9 cellular contexts compared by ENCODE assay signal in genomic region chr1:85027242-85027983, GRCh38. TPM values are rescaled to one million over a fixed set of nuclear protein-coding genes. Genes with fewer than 3 reads are reported as not detected.
DNase-seq lines count a peak whose midpoint lies in the region; ATAC-seq and TF ChIP-seq lines count a peak whose summit lies in the region.
"Had no signal": no experiment of that assay in that cellular context is flagged by ENCODE, and none has a peak within 500 bp of the region (broad histone marks: within the 10 kb centered on the region; RNA-seq: fewer than 3 reads in every experiment).

No MANE protein-coding gene starts in this region.

- no peak overlapping the region for H3K4me3 Mint-ChIP-seq in activated naive CD4-positive, alpha-beta T cell treated with anti-CD3 and anti-CD28 coated beads for 36 hours

- no peaks in the 10 kb centered on the region for H3F3A ChIP-seq in PC-3 (ENCODE audit: low read length, unreplicated experiment)

- H3K27ac ChIP-seq in PC-3 (ENCODE audit: low read length) = no peak overlapping the region
- no peak overlapping the region for H3K27ac ChIP-seq in RWPE1

- BruUV-seq in PC-3 (replicated peaks; lab: Mats Ljungman, UMichigan) = no TSS peak

- POLR2A ChIA-PET in PC-3 (lab: Charles Lee; ENCODE audit: unreplicated experiment) (no interaction called here), RWPE1 (lab: Yijun Ruan, JAX; ENCODE audit: low non-redundant PET) (no interaction called here)

- peaks cover 7% of the 10 kb centered on the region for H3K4me1 Mint-ChIP-seq in activated naive CD4-positive, alpha-beta T cell treated with anti-CD3 and anti-CD28 coated beads for 36 hours (ENCODE audit: low read depth)

- no peak overlapping the region for H3K4me3 ChIP-seq in PC-3 (ENCODE audit: low read length)
- H3K4me3 ChIP-seq in fibroblast of the aortic adventitia (ENCODE audit: low read depth, low read length) = no peak overlapping the region

- H3K9me3 Mint-ChIP-seq in activated naive CD4-positive, alpha-beta T cell treated with anti-CD3 and anti-CD28 coated beads for 36 hours = no peaks in the 10 kb centered on the region

- H3K27me3 Mint-ChIP-seq in activated naive CD4-positive, alpha-beta T cell treated with anti-CD3 and anti-CD28 coated beads for 36 hours (ENCODE audit: low read depth) = no peaks in the 10 kb centered on the region

- H4K20me1 ChIP-seq in PC-3 (ENCODE audit: low read length) = no peaks in the 10 kb centered on the region

- peak; percentile 25 for DNase-seq in activated naive CD4-positive, alpha-beta T cell treated with anti-CD3 and anti-CD28 coated beads for 36 hours
- no peak for DNase-seq in activated naive CD4-positive, alpha-beta T cell (lab: John Stamatoyannopoulos, UW)
- DNase-seq in PC-3 = peak; percentile 21
- peak; percentile 41 for DNase-seq in fibroblast of the aortic adventitia (ENCODE audit: low read depth)
- DNase-seq in RWPE1 (ENCODE audit: low spot score) = no peak
- no peak for DNase-seq in NCI-H69 (lab: John Stamatoyannopoulos, UW)
- no peak for DNase-seq in NCI-H524 treated with DMSO at 0.1 percent for 48 hours (lab: John Stamatoyannopoulos, UW)

- H3K36me3 Mint-ChIP-seq in activated naive CD4-positive, alpha-beta T cell treated with anti-CD3 and anti-CD28 coated beads for 36 hours (ENCODE audit: low read depth) = no peaks in the 10 kb centered on the region

- no peaks in the 10 kb centered on the region for H3K9me3 ChIP-seq in PC-3 (ENCODE audit: low read length)

- peak; percentile 41; the same call in 1 of the 2 replicates for TF ChIP-seq CTCF in PC-3 (conservative IDR thresholded peaks at IDR 0.05; ENCODE audit: low read depth, low read length)
- TF ChIP-seq CTCF in fibroblast of the aortic adventitia (IDR thresholded peaks at IDR 0.05; ENCODE audit: insufficient read depth, low read length) = no peak
- no peak for TF ChIP-seq CTCF in RWPE1 (conservative IDR thresholded peaks at IDR 0.05; ENCODE audit: low read depth)

- H3K4me2 ChIP-seq in PC-3 (ENCODE audit: low read length) = no peak overlapping the region

- no peak overlapping the region for H2AFZ ChIP-seq in PC-3 (ENCODE audit: low read length)

- intact Hi-C loops in activated naive CD4-positive, alpha-beta T cell treated with anti-CD3 and anti-CD28 coated beads for 36 hours (cut with micrococcal nuclease) = loop anchor here (1.0 to 10.0 kb wide), 6 partner anchors 68 to 243 kb away; partner anchors contain the start of gene C1orf52
- intact Hi-C loops in PC-3 (cut with micrococcal nuclease) = loop anchor here (1.0 kb wide), 1 partner anchor 82 kb away; no protein-coding TSS in a partner anchor

- H3K4me1 ChIP-seq in PC-3 (ENCODE audit: insufficient read depth, low read length) = no peaks in the 10 kb centered on the region

- H3K9me2 ChIP-seq in PC-3 (replicated peaks; ENCODE audit: low read length) = no peaks in the 10 kb centered on the region

- peak overlapping the region; percentile 34 for H3K27ac Mint-ChIP-seq in activated naive CD4-positive, alpha-beta T cell treated with anti-CD3 and anti-CD28 coated beads for 36 hours

- H3K27me3 ChIP-seq in PC-3 (ENCODE audit: low read length) = no peaks in the 10 kb centered on the region

- ATAC-seq in HG02642 (IDR thresholded peaks at IDR 0.05; ENCODE audit: poor library complexity, unreplicated experiment) (peak; percentile 76), PC-3 (peak; percentile 81)

- H3K36me3 ChIP-seq in PC-3 (ENCODE audit: low read depth, low read length) = no peaks in the 10 kb centered on the region

- no peak overlapping the region for H3K9ac ChIP-seq in PC-3 (ENCODE audit: low read length)

- CTCF ChIA-PET in activated naive CD4-positive, alpha-beta T cell treated with anti-CD3 and anti-CD28 coated beads for 36 hours (lab: Charles Lee) = interaction anchor here (0.6 to 4.7 kb wide), 17 partner anchors 8 to 232 kb away, joined by 3 to 108 read pairs (median 4); partner anchors contain the start of genes C1orf52 and MCOLN3
- CTCF ChIA-PET in PC-3 (lab: Charles Lee) = interaction anchor here (0.6 to 1.3 kb wide), 3 partner anchors 50 to 83 kb away, joined by 3 to 40 read pairs (median 4); no protein-coding TSS in a partner anchor
- CTCF ChIA-PET in RWPE1 (lab: Yijun Ruan, JAX) = interaction anchor here (0.9 to 1.1 kb wide), 4 partner anchors 9 to 82 kb away, joined by 3 to 4 read pairs (median 4); no protein-coding TSS in a partner anchor

- no peaks in the 10 kb centered on the region for H3K79me2 ChIP-seq in PC-3 (ENCODE audit: low read length)

RNA-seq across cellular contexts. Expression of gene MCOLN3, which starts 20.9 kb away (rescaled TPM):
- total RNA-seq in activated naive CD4-positive, alpha-beta T cell treated with anti-CD3 and anti-CD28 coated beads for 36 hours = under 1 TPM; 0.19 to 0.30 TPM
- total RNA-seq in PC-3 (2014; rRNA removed) = 1.2 and 2.4 TPM in 2 replicates
- total RNA-seq in fibroblast of the aortic adventitia (ENCODE audit: low replicate concordance) = 0.90 and 2.3 TPM in 2 replicates

RNA-seq across cellular contexts. Expression of gene MCOLN2, which starts 30.5 kb away (rescaled TPM):
- total RNA-seq in activated naive CD4-positive, alpha-beta T cell treated with anti-CD3 and anti-CD28 coated beads for 36 hours = 1 to 10 TPM; 7.4 to 8.4 TPM
- total RNA-seq in PC-3 (2014; rRNA removed) (11.7 and 24.6 TPM in 2 replicates), fibroblast of the aortic adventitia (ENCODE audit: low replicate concordance) (1.1 and 1.2 TPM in 2 replicates)
- total RNA-seq: skeletal muscle tissue had no signal

Comparison
In these comparisons a context has a peak if more than half of its experiments do, and no peak if none do; other contexts are left out.
1. DNase-seq: peak in activated naive CD4-positive, alpha-beta T cell treated with anti-CD3 and anti-CD28 coated beads for 36 hours (single experiment), PC-3 (single experiment) and fibroblast of the aortic adventitia (single experiment); none in activated naive CD4-positive, alpha-beta T cell (0 of 4), RWPE1 (single experiment), NCI-H69 (single experiment) and NCI-H524 treated with DMSO at 0.1 percent for 48 hours (single experiment).